In genomic region chr17:81039096-81039495, GRCh38 we compare ENCODE assay signal across 21 cellular contexts. TPM values are rescaled to one million over a fixed set of nuclear protein-coding genes. Genes with fewer than 3 reads are reported as not detected.
DNase-seq lines count a peak whose midpoint lies in the region; ATAC-seq, FAIRE-seq and TF ChIP-seq lines count a peak whose summit lies in the region.
"Had no signal": no experiment of that assay in that cellular context is flagged by ENCODE, and none has a peak within 500 bp of the region (broad histone marks: within the 10 kb centered on the region; RNA-seq: fewer than 3 reads in every experiment).

No MANE protein-coding gene starts in this region.

- H2BK12ac ChIP-seq in trophoblast cell (ENCODE audit: low read length) = no peak overlapping the region

- H3K4ac ChIP-seq in trophoblast cell (ENCODE audit: low read depth, low read length) = peak overlapping the region; percentile 41

- H3K9ac ChIP-seq in trophoblast cell (ENCODE audit: low read length) = no peak overlapping the region

- peak overlapping the region; percentile 1 for H2AK5ac ChIP-seq in trophoblast cell (ENCODE audit: low read length)

- peak overlapping the region; percentile 4 for H3K14ac ChIP-seq in trophoblast cell (ENCODE audit: low read length)

- H3K27me3 ChIP-seq in heart right ventricle (peaks cover 0 to 17% (median 0%) of the 10 kb centered on the region in 7 donors), trophoblast cell (ENCODE audit: insufficient read depth, low read length) (no peaks in the 10 kb centered on the region), upper lobe of left lung (no peaks in the 10 kb centered on the region)
- H3K27me3 ChIP-seq: ascending aorta, hepatocyte had no signal

- H3K23ac ChIP-seq in trophoblast cell (ENCODE audit: low read length) = no peak overlapping the region

- H3K4me1 ChIP-seq in heart right ventricle = peaks cover 23 to 80% (median 70%) of the 10 kb centered on the region in 9 donors
- H3K4me1 ChIP-seq in trophoblast cell (ENCODE audit: control insufficient read depth in 1 of 2, insufficient read depth in 2 of 2, low read length in 2 of 2) = peaks cover 63 to 65% of the 10 kb centered on the region in 2 experiments
- peaks cover 60 to 78% (median 77%) of the 10 kb centered on the region in 4 donors for H3K4me1 ChIP-seq in upper lobe of left lung

- H2BK120ac ChIP-seq in trophoblast cell (ENCODE audit: insufficient read depth, low read length, poor library complexity) = no peak overlapping the region

- no peak for TF ChIP-seq EP300 in upper lobe of left lung (IDR thresholded peaks at IDR 0.05)

- no peak overlapping the region for H2AFZ ChIP-seq in trophoblast cell (ENCODE audit: insufficient read depth, low read length, poor library complexity)
- H2AFZ ChIP-seq: hepatocyte had no signal

- no peak overlapping the region for H4K8ac ChIP-seq in trophoblast cell (ENCODE audit: low read depth, low read length)

- ATAC-seq in Right ventricle myocardium inferior (no peak), heart right ventricle (no peak), upper lobe of left lung (ENCODE audit: low FRiP score in 2 of 2) (no peak)
- ATAC-seq: activated T-cell treated with anti-CD3 and anti-CD28 coated beads, Interleukin-2, amount 50 U/mL, for 4 hours; CD8-positive, alpha-beta T cell had no signal

- H3K4me3 ChIP-seq in heart right ventricle = no peak overlapping the region
- no peak overlapping the region for H3K4me3 ChIP-seq in trophoblast cell (ENCODE audit: low read depth, low read length)
- H3K4me3 ChIP-seq in upper lobe of left lung = peak overlapping the region in 1 of 4 donors; percentile 80
- H3K4me3 ChIP-seq: HAP-1, hepatocyte had no signal

- no peak for TF ChIP-seq POLR2A in upper lobe of left lung (IDR thresholded peaks at IDR 0.05)

- peaks cover 39% of the 10 kb centered on the region for H3K79me2 ChIP-seq in trophoblast cell (ENCODE audit: control insufficient read depth, insufficient read depth, low read length, poor library complexity)

- H3K79me1 ChIP-seq in trophoblast cell (ENCODE audit: low read length) = peaks cover 38% of the 10 kb centered on the region

- peak overlapping the region; percentile 4 for H3K18ac ChIP-seq in trophoblast cell (ENCODE audit: low read length)

- no peak for TF ChIP-seq CTCF in heart right ventricle (IDR thresholded peaks at IDR 0.05)
- no peak for TF ChIP-seq CTCF in upper lobe of left lung (IDR thresholded peaks at IDR 0.05)

- H3K9me3 ChIP-seq in heart right ventricle (no peaks in the 10 kb centered on the region), trophoblast cell (ENCODE audit: insufficient read depth, low read depth, low read length) (peaks cover 4% of the 10 kb centered on the region), upper lobe of left lung (no peaks in the 10 kb centered on the region)
- H3K9me3 ChIP-seq: ascending aorta, HAP-1, neutrophil had no signal

- no peak overlapping the region for H3K4me2 ChIP-seq in trophoblast cell (ENCODE audit: low read length)

- FAIRE-seq in frontal cortex (lab: Jason Lieb, UNC) = no peak

- H3K27ac ChIP-seq in heart right ventricle (no peak overlapping the region), epithelial cell of prostate (peak overlapping the region; percentile 75), trophoblast cell (ENCODE audit: low read depth, low read length) (no peak overlapping the region), upper lobe of left lung (peak overlapping the region; percentile 46 to 91 (median 85))
- H3K27ac ChIP-seq: 22Rv1, hepatocyte, neutrophil had no signal

- H4K91ac ChIP-seq in trophoblast cell (ENCODE audit: low read depth, low read length) = no peak overlapping the region

- intact Hi-C loops in Right ventricle myocardium inferior (cut with DNase I) (no loop called here), heart right ventricle (cut with DNase I) (loop anchor here in 1 of 10 donors (5.0 kb wide), 1 partner anchor 43 kb away; no protein-coding TSS in a partner anchor)

- peak; percentile 60 for DNase-seq in Right ventricle myocardium inferior (ENCODE audit: missing footprints)
- DNase-seq in heart right ventricle = no peak
- DNase-seq in epithelial cell of prostate (ENCODE audit: low read depth, low spot score) = no peak
- DNase-seq in trophoblast cell = peak; percentile 89 to 92
- DNase-seq in upper lobe of left lung = peak in 1 of 2 donors; percentile 66
- no peak for DNase-seq in frontal cortex (ENCODE audit: low spot score in 2 of 2)
- DNase-seq in activated T-cell treated with anti-CD3 and anti-CD28 coated beads, Interleukin-2, amount 50 U/mL, for 48 hours = no peak
- no peak for DNase-seq in HT-29 (ENCODE audit: low spot score)
- DNase-seq: activated CD4-positive, alpha-beta T cell treated with anti-CD3 and anti-CD28 coated beads for 4 hours; activated T-cell treated with anti-CD3 and anti-CD28 coated beads, Interleukin-2, amount 50 U/mL, for 4 hours; CD8-positive, alpha-beta T cell; immature natural killer cell; Kasumi-1; NCI-H1105; NCI-H2081 treated with DMSO at 0.1 percent for 48 hours; retina had no signal

- H2BK5ac ChIP-seq in trophoblast cell (ENCODE audit: low read depth, low read length, poor library complexity) = no peak overlapping the region

- WGBS in heart right ventricle, 2 donors = 91 to 92% methylated on average over 16 of the region's 16 CpGs
- no CpG with 5 or more reads among the region's 16 CpGs for WGBS in trophoblast cell (ENCODE audit: extremely low coverage, insufficient coverage, insufficient read length)
- WGBS in upper lobe of left lung, 2 donors = 88% methylated on average over 15 of the region's 16 CpGs; no CpG with 5 or more reads in 1 of the 2 donors

- H4K12ac ChIP-seq in trophoblast cell (ENCODE audit: low read depth, low read length) = no peak overlapping the region

- H3K36me3 ChIP-seq in heart right ventricle (no peaks in the 10 kb centered on the region), trophoblast cell (ENCODE audit: control insufficient read depth in 1 of 2, insufficient read depth in 2 of 2, low read length in 2 of 2) (peaks cover 3 to 8% of the 10 kb centered on the region in 2 experiments), upper lobe of left lung (peaks cover 0 to 4% (median 0%) of the 10 kb centered on the region in 4 donors)
- H3K36me3 ChIP-seq: ascending aorta, neutrophil had no signal

RNA-seq across cellular contexts. Expression of gene BAIAP2, which starts 4.1 kb away (rescaled TPM):
- 32.1 TPM for total RNA-seq in Right ventricle myocardium inferior
- total RNA-seq in heart right ventricle = 10 to 100 TPM in 9 of 10 donors, 1 to 10 TPM in 1; 9.5 to 25.8 (median 13.8) TPM
- 10 to 100 TPM; 16.1 to 18.7 TPM for polyA plus RNA-seq in heart right ventricle
- 81.6 and 88.1 TPM in 2 replicates for polyA plus RNA-seq in trophoblast cell (2013)
- 100 to 1,000 TPM in 5 of 6 donors, 10 to 100 TPM in 1; 90.7 to 231 (median 123) TPM for total RNA-seq in upper lobe of left lung
- 19.2 TPM for total RNA-seq in frontal cortex
- 93.8 and 105 TPM in 2 replicates for total RNA-seq in HT-29 (2014; rRNA removed; shearing (Covaris generic))

RNA-seq across cellular contexts. Expression of gene CHMP6, which starts 47.5 kb away (rescaled TPM):
- total RNA-seq in Right ventricle myocardium inferior (19.0 TPM), heart right ventricle (10 to 100 TPM; 17.5 to 26.4 (median 22.1) TPM), upper lobe of left lung (10 to 100 TPM; 29.5 to 75.4 (median 34.8) TPM), frontal cortex (10.2 TPM)
- 10 to 100 TPM; 23.8 to 30.6 TPM for polyA plus RNA-seq in heart right ventricle
- 10.3 and 10.7 TPM in 2 replicates for polyA plus RNA-seq in trophoblast cell (2013)
- total RNA-seq in HT-29 (2014; rRNA removed; shearing (Covaris generic)) = 9.7 and 12.7 TPM in 2 replicates

Comparison
In these comparisons a context has a peak if more than half of its experiments do, and no peak if none do; other contexts are left out.
1. DNase-seq: peak in Right ventricle myocardium inferior (single experiment) and trophoblast cell (2 of 2); none in heart right ventricle (0 of 2), epithelial cell of prostate (single experiment), frontal cortex (0 of 2), activated T-cell treated with anti-CD3 and anti-CD28 coated beads, Interleukin-2, amount 50 U/mL, for 48 hours (0 of 2) and HT-29 (single experiment).
2. H3K27ac ChIP-seq: peak in epithelial cell of prostate (single experiment) and upper lobe of left lung (4 of 4); none in heart right ventricle (0 of 10) and trophoblast cell (single experiment).